8 cellular contexts compared by ENCODE assay signal in genomic region chr17:64145751-64146417, GRCh38. TPM values are rescaled to one million over a fixed set of nuclear protein-coding genes. Genes with fewer than 3 reads are reported as not detected.
DNase-seq lines count a peak whose midpoint lies in the region; ATAC-seq and TF ChIP-seq lines count a peak whose summit lies in the region.

No MANE protein-coding gene starts in this region.

- H3K4me1 ChIP-seq in PC-3 (ENCODE audit: insufficient read depth, low read length) (peaks cover 15% of the 10 kb centered on the region), esophagus squamous epithelium (peaks cover 6 to 36% (median 9%) of the 10 kb centered on the region in 3 donors), muscle layer of colon (ENCODE audit: insufficient read depth, low read length) (peaks cover 17% of the 10 kb centered on the region)

- H3K36me3 Mint-ChIP-seq in activated T-cell treated with anti-CD3 and anti-CD28 coated beads, Interleukin-2, amount 50 U/mL, for 24 hours (ENCODE audit: low read depth) = peaks cover 13% of the 10 kb centered on the region

- DNase-seq in DMS79 (lab: John Stamatoyannopoulos, UW) = peak; percentile 84
- DNase-seq in KBM-7 = peak; percentile 98
- peak; percentile 100 for DNase-seq in PC-3
- peak; percentile 95 for DNase-seq in activated T-cell treated with anti-CD3 and anti-CD28 coated beads, Interleukin-2, amount 50 U/mL, for 24 hours
- peak; percentile 89 for DNase-seq in esophagus squamous epithelium (lab: John Stamatoyannopoulos, UW)
- peak; percentile 86 to 87 for DNase-seq in stimulated activated CD8-positive, alpha-beta memory T cell treated with anti-CD3 and anti-CD28 coated beads, Interleukin-7, amount 100 ng/mL, for 1 hour (ENCODE audit: low read depth in 2 of 2)

- H2AFZ ChIP-seq in PC-3 (ENCODE audit: low read length) = peak overlapping the region; percentile 85

- TF ChIP-seq POLR2A in esophagus squamous epithelium (IDR thresholded peaks at IDR 0.05) = peak in 3 of 4 donors; percentile 89 to 99 (median 98)

- H3K27me3 ChIP-seq in PC-3 (ENCODE audit: low read length) = no peaks in the 10 kb centered on the region
- H3K27me3 ChIP-seq in esophagus squamous epithelium = no peaks in the 10 kb centered on the region
- H3K27me3 ChIP-seq in muscle layer of colon (ENCODE audit: control insufficient read depth in 1 of 2, insufficient read depth in 2 of 2, low read length in 2 of 2) = no peaks in the 10 kb centered on the region

- no peak overlapping the region for H3K27ac Mint-ChIP-seq in activated T-cell treated with anti-CD3 and anti-CD28 coated beads, Interleukin-2, amount 50 U/mL, for 24 hours

- no peak overlapping the region for H3K4me3 Mint-ChIP-seq in activated T-cell treated with anti-CD3 and anti-CD28 coated beads, Interleukin-2, amount 50 U/mL, for 24 hours

- H3K4me1 Mint-ChIP-seq in activated T-cell treated with anti-CD3 and anti-CD28 coated beads, Interleukin-2, amount 50 U/mL, for 24 hours (ENCODE audit: low read depth) = peaks cover 25% of the 10 kb centered on the region

- ATAC-seq in GM21723 (IDR thresholded peaks at IDR 0.05; ENCODE audit: unreplicated experiment) = peak; percentile 92
- peak; percentile 88 for ATAC-seq in PC-3

- 0 out of 2 replicates have a peak, but pooled peaks cover 4% of the 10 kb centered on the region for H4K20me1 ChIP-seq in PC-3 (ENCODE audit: low read length)

- H3K79me2 ChIP-seq in PC-3 (ENCODE audit: low read length) = peaks cover 13% of the 10 kb centered on the region

- no peak for TF ChIP-seq CTCF in PC-3 (conservative IDR thresholded peaks at IDR 0.05; ENCODE audit: low read depth, low read length)
- peak in 1 of 6 experiments; percentile 16 for TF ChIP-seq CTCF in esophagus squamous epithelium (IDR thresholded peaks at IDR 0.05)

- no peaks in the 10 kb centered on the region for H3K9me2 ChIP-seq in PC-3 (replicated peaks; ENCODE audit: low read length)

- BruUV-seq in PC-3 (replicated peaks; lab: Mats Ljungman, UMichigan) = TSS peak; percentile 65

- peak overlapping the region; percentile 79 for H3K27ac ChIP-seq in PC-3 (ENCODE audit: low read length)
- H3K27ac ChIP-seq in esophagus squamous epithelium = peak overlapping the region; percentile 96 to 99 (median 98)
- H3K27ac ChIP-seq in muscle layer of colon (ENCODE audit: low read depth, low read length) = peak overlapping the region; percentile 97

- no peaks in the 10 kb centered on the region for H3K27me3 Mint-ChIP-seq in activated T-cell treated with anti-CD3 and anti-CD28 coated beads, Interleukin-2, amount 50 U/mL, for 24 hours

- H3K36me3 ChIP-seq in PC-3 (ENCODE audit: low read depth, low read length) = peaks cover 10% of the 10 kb centered on the region
- peaks cover 0 to 29% (median 0%) of the 10 kb centered on the region in 3 donors for H3K36me3 ChIP-seq in esophagus squamous epithelium
- peaks cover 19% of the 10 kb centered on the region for H3K36me3 ChIP-seq in muscle layer of colon (ENCODE audit: insufficient read depth, low read length)

- POLR2A ChIA-PET in PC-3 (lab: Charles Lee; ENCODE audit: unreplicated experiment) = interaction anchor here (0.6 to 0.8 kb wide), 6 partner anchors 8 to 135 kb away, joined by 3 to 12 read pairs (median 5); no protein-coding TSS in a partner anchor

- in situ Hi-C loops in KBM-7 (cut with MboI; ENCODE audit: low pct_unique_long_range_greater_than_20kb, low sequenced_read_pairs) = loop anchor here (25.0 kb wide), 1 partner anchor 109 kb away; no protein-coding TSS in a partner anchor

- H3K4me2 ChIP-seq in PC-3 (ENCODE audit: low read length) = peak overlapping the region; percentile 86

- H3F3A ChIP-seq in PC-3 (ENCODE audit: low read length, unreplicated experiment) = peaks cover 30% of the 10 kb centered on the region

- intact Hi-C loops in PC-3 (cut with micrococcal nuclease) = loop anchor here (1.0 to 5.0 kb wide), 2 partner anchors 116 to 136 kb away; partner anchors contain the start of gene TEX2
- intact Hi-C loops in esophagus squamous epithelium (cut with DNase I) = loop anchor here (5.0 kb wide), 1 partner anchor 136 kb away; no protein-coding TSS in a partner anchor

- H3K4me3 ChIP-seq in PC-3 (ENCODE audit: low read length) (peak overlapping the region; percentile 81), esophagus squamous epithelium (peak overlapping the region; percentile 79 to 92 (median 90)), muscle layer of colon (ENCODE audit: low read depth in 1 of 2, low read length in 2 of 2) (peak overlapping the region; percentile 89 to 93)

- WGBS in esophagus squamous epithelium, 2 donors = 0% methylated on average over 11 to 38 of the region's 51 CpGs

- H3K9me3 Mint-ChIP-seq in activated T-cell treated with anti-CD3 and anti-CD28 coated beads, Interleukin-2, amount 50 U/mL, for 24 hours = no peaks in the 10 kb centered on the region

- no peaks in the 10 kb centered on the region for H3K9me3 ChIP-seq in PC-3 (ENCODE audit: low read length)
- H3K9me3 ChIP-seq in esophagus squamous epithelium = no peaks in the 10 kb centered on the region
- no peaks in the 10 kb centered on the region for H3K9me3 ChIP-seq in muscle layer of colon (ENCODE audit: low read length)

- peak overlapping the region; percentile 97 for H3K9ac ChIP-seq in PC-3 (ENCODE audit: low read length)
- peak overlapping the region; percentile 69 for H3K9ac ChIP-seq in muscle layer of colon (ENCODE audit: low read length)

- CTCF ChIA-PET in PC-3 (lab: Charles Lee) = interaction anchor here (0.6 to 1.6 kb wide), 5 partner anchors 12 to 136 kb away, joined by 4 to 15 read pairs (median 9); no protein-coding TSS in a partner anchor

RNA-seq across cellular contexts. Expression of gene ERN1, which starts 15.9 kb away (rescaled TPM):
- total RNA-seq in PC-3 (2014; rRNA removed) (13.5 and 17.9 TPM in 2 replicates), esophagus squamous epithelium (10 to 100 TPM in 3 of 4 donors, 1 to 10 TPM in 1; 9.2 to 19.1 (median 15.1) TPM)

Comparison
In these comparisons a context has a peak if more than half of its experiments do, and no peak if none do; other contexts are left out.
1. Peak in every context shown above with its lines: DNase-seq, ATAC-seq, H3K4me3 ChIP-seq and H3K27ac ChIP-seq.